In genomic region chr1:23166854-23167253, GRCh38 we compare ENCODE assay signal across 9 cellular contexts. TPM values are rescaled to one million over a fixed set of nuclear protein-coding genes. Genes with fewer than 3 reads are reported as not detected.
DNase-seq lines count a peak whose midpoint lies in the region; ATAC-seq and TF ChIP-seq lines count a peak whose summit lies in the region.
"Had no signal": no experiment of that assay in that cellular context is flagged by ENCODE, and none has a peak within 500 bp of the region (broad histone marks: within the 10 kb centered on the region; RNA-seq: fewer than 3 reads in every experiment).

No MANE protein-coding gene starts in this region.

- H3K27ac ChIP-seq in dorsolateral prefrontal cortex, result peak overlapping the region in 40 of 59 donors; percentile 33 to 93 (median 82)

- peak overlapping the region; percentile 76 for H3K4me3 Mint-ChIP-seq in natural killer cell treated with Interleukin-12 subunit alpha and Interleukin-12 subunit beta and Interleukin-15 and Interleukin-18, amount 100 ng/mL, for 72 hours

- no peaks in the 10 kb centered on the region for H3K9me3 Mint-ChIP-seq in natural killer cell treated with Interleukin-12 subunit alpha and Interleukin-12 subunit beta and Interleukin-15 and Interleukin-18, amount 100 ng/mL, for 72 hours

- ATAC-seq in natural killer cell treated with Interleukin-12 subunit alpha and Interleukin-12 subunit beta and Interleukin-15 and Interleukin-18, amount 100 ng/mL, for 72 hours, result no peak
- ATAC-seq in HG02798 (IDR thresholded peaks at IDR 0.05; ENCODE audit: poor library complexity, unreplicated experiment), result no peak
- ATAC-seq in GM21619 (IDR thresholded peaks at IDR 0.05; ENCODE audit: unreplicated experiment), result no peak

- no peak overlapping the region for H3K27ac Mint-ChIP-seq in natural killer cell treated with Interleukin-12 subunit alpha and Interleukin-12 subunit beta and Interleukin-15 and Interleukin-18, amount 100 ng/mL, for 72 hours

- peak overlapping the region; percentile 89 for H3K4me3 ChIP-seq in AG10803 (ENCODE audit: low read length)
- peak overlapping the region; percentile 74 for H3K4me3 ChIP-seq in MG63
- H3K4me3 ChIP-seq in dorsolateral prefrontal cortex, result peak overlapping the region in 58 of 59 donors; percentile 63 to 92 (median 80)

- no peaks in the 10 kb centered on the region for H3K36me3 Mint-ChIP-seq in natural killer cell treated with Interleukin-12 subunit alpha and Interleukin-12 subunit beta and Interleukin-15 and Interleukin-18, amount 100 ng/mL, for 72 hours

- H3K27me3 ChIP-seq in MG63, result no peaks in the 10 kb centered on the region
- no peaks in the 10 kb centered on the region for H3K27me3 ChIP-seq in dorsolateral prefrontal cortex

- no peak for DNase-seq in AG10803 (ENCODE audit: low read depth)
- DNase-seq in MG63, result no peak
- DNase-seq in dorsolateral prefrontal cortex, result no peak
- no peak for DNase-seq in natural killer cell treated with Interleukin-12 subunit alpha and Interleukin-12 subunit beta and Interleukin-15 and Interleukin-18, amount 100 ng/mL, for 72 hours (ENCODE audit: low spot score)
- DNase-seq in NCI-H69 (lab: John Stamatoyannopoulos, UW), result no peak
- no peak for DNase-seq in AG20443 (ENCODE audit: low spot score)

- no peaks in the 10 kb centered on the region for H3K27me3 Mint-ChIP-seq in natural killer cell treated with Interleukin-12 subunit alpha and Interleukin-12 subunit beta and Interleukin-15 and Interleukin-18, amount 100 ng/mL, for 72 hours

- no peak for TF ChIP-seq CTCF in AG10803 (conservative IDR thresholded peaks at IDR 0.05; ENCODE audit: low read length)
- peak in 2 of 56 donors; percentile 11 to 23 for TF ChIP-seq CTCF in dorsolateral prefrontal cortex (IDR thresholded peaks at IDR 0.05 in 54 of 56, conservative IDR thresholded peaks at IDR 0.05 in 2 of 56; ENCODE audit: low read depth in 1 of 56, partially characterized antibody in 56 of 56)

- H3K9me3 ChIP-seq in MG63, result no peaks in the 10 kb centered on the region

- H3K36me3 ChIP-seq in MG63, result no peaks in the 10 kb centered on the region

- intact Hi-C loops in dorsolateral prefrontal cortex (cut with DNase I), result loop anchor here in 1 of 2 donors (5.0 kb wide), 1 partner anchor 65 kb away; no protein-coding TSS in a partner anchor

- H3K4me1 Mint-ChIP-seq in natural killer cell treated with Interleukin-12 subunit alpha and Interleukin-12 subunit beta and Interleukin-15 and Interleukin-18, amount 100 ng/mL, for 72 hours (ENCODE audit: low read depth in 2 of 2), result peaks cover 23 to 30% of the 10 kb centered on the region in 2 donors

RNA-seq across cellular contexts. Expression of gene LUZP1, which starts 1.8 kb away (rescaled TPM):
- 17.1 and 18.2 TPM in 2 replicates for total RNA-seq in MG63 (2014; rRNA removed; shearing (Covaris generic); ENCODE audit: low replicate concordance)
- total RNA-seq in dorsolateral prefrontal cortex, result 100 to 1,000 TPM in 3 of 120 experiments, 10 to 100 TPM in 117; 23.0 to 108 (median 71.6) TPM
- total RNA-seq in natural killer cell treated with Interleukin-12 subunit alpha and Interleukin-12 subunit beta and Interleukin-15 and Interleukin-18, amount 100 ng/mL, for 72 hours, result 10 to 100 TPM; 42.7 to 43.1 TPM

RNA-seq across cellular contexts. Expression of gene HTR1D, which starts 50.4 kb away (rescaled TPM):
- total RNA-seq in MG63 (2014; rRNA removed; shearing (Covaris generic); ENCODE audit: low replicate concordance), result 0.20 TPM in 1 of 2 replicates, not detected in the other
- total RNA-seq in dorsolateral prefrontal cortex, result 1 to 10 TPM in 97 of 120 experiments, under 1 TPM in 23; 0.32 to 8.1 (median 1.5) TPM
- total RNA-seq in natural killer cell treated with Interleukin-12 subunit alpha and Interleukin-12 subunit beta and Interleukin-15 and Interleukin-18, amount 100 ng/mL, for 72 hours, result not detected
- total RNA-seq: activated CD8-positive, alpha-beta memory T cell treated with anti-CD3 and anti-CD28 coated beads for 36 hours had no signal
